18 cellular contexts compared by ENCODE assay signal in genomic region chr2:100655446-100655845, GRCh38.
DNase-seq lines count a peak whose midpoint lies in the region; ATAC-seq, FAIRE-seq and TF ChIP-seq lines count a peak whose summit lies in the region.
"Had no signal": no experiment of that assay in that cellular context is flagged by ENCODE, and none has a peak within 500 bp of the region (broad histone marks: within the 10 kb centered on the region; RNA-seq: fewer than 3 reads in every experiment).

No MANE protein-coding gene starts in this region.

- H3K27me3 Mint-ChIP-seq in CD4-positive, alpha-beta T cell: no peaks in the 10 kb centered on the region
- H3K27me3 Mint-ChIP-seq in naive thymus-derived CD4-positive, alpha-beta T cell: peaks cover 0 to 8% (median 0%) of the 10 kb centered on the region in 5 donors

- H3F3A ChIP-seq in PC-9 (ENCODE audit: insufficient read depth, low read depth): no peaks in the 10 kb centered on the region

- ATAC-seq in CD4-positive, alpha-beta T cell (ENCODE audit: poor library complexity): no peak
- no peak for ATAC-seq in naive thymus-derived CD4-positive, alpha-beta T cell
- ATAC-seq in pancreas: peak in 3 of 4 donors; percentile 4 to 21 (median 19)
- no peak for ATAC-seq in activated naive CD4-positive, alpha-beta T cell treated with anti-CD3 and anti-CD28 coated beads, Interleukin-2, amount 50 U/mL, for 72 hours
- no peak for ATAC-seq in GM21528 (IDR thresholded peaks at IDR 0.05; ENCODE audit: low FRiP score, unreplicated experiment)
- no peak for ATAC-seq in psoas muscle

- peaks cover 55% of the 10 kb centered on the region for H3K4me1 Mint-ChIP-seq in CD4-positive, alpha-beta T cell (ENCODE audit: low read depth)
- H3K4me1 Mint-ChIP-seq in naive thymus-derived CD4-positive, alpha-beta T cell: peaks cover 7 to 65% (median 47%) of the 10 kb centered on the region in 7 donors

- H3K9me2 ChIP-seq in PC-9 (ENCODE audit: insufficient read depth): no peaks in the 10 kb centered on the region

- POLR2A ChIA-PET in CD4-positive, alpha-beta T cell (lab: Charles Lee): interaction anchor here (1.1 kb wide), 1 partner anchor 11 kb away, joined by 3 read pairs; no protein-coding TSS in a partner anchor
- POLR2A ChIA-PET in PC-9 (lab: Charles Lee; ENCODE audit: unreplicated experiment): no interaction called here
- POLR2A ChIA-PET in naive thymus-derived CD4-positive, alpha-beta T cell (lab: Charles Lee): interaction anchor here (1.1 to 1.5 kb wide), 3 partner anchors 12 to 74 kb away, joined by 3 to 11 read pairs (median 4); no protein-coding TSS in a partner anchor

- no peak for DNase-seq in CD4-positive, alpha-beta T cell
- DNase-seq in PC-9 (no peak), pancreas (no peak), psoas muscle (no peak)
- DNase-seq in naive thymus-derived CD4-positive, alpha-beta T cell: no peak
- DNase-seq in activated naive CD4-positive, alpha-beta T cell treated with anti-CD3 and anti-CD28 coated beads, Interleukin-2, amount 50 U/mL, for 72 hours (ENCODE audit: low spot score in 2 of 2): no peak
- DNase-seq: ACHN; BE2C; C1 segment of cervical spinal cord; Caco-2; CD4-positive, CD25-positive, alpha-beta regulatory T cell; DMS79 treated with DMSO at 0.1 percent for 48 hours; GF-D8; GM23248 had no signal

- H3K4me1 ChIP-seq in PC-9 (replicated peaks; ENCODE audit: insufficient read depth): peaks cover 13% of the 10 kb centered on the region; the same call in 1 of the 2 replicates
- peaks cover 0 to 44% of the 10 kb centered on the region in 2 donors for H3K4me1 ChIP-seq in naive thymus-derived CD4-positive, alpha-beta T cell (ENCODE audit: control insufficient read depth in 2 of 2, insufficient read depth in 2 of 2, low read length in 2 of 2)
- H3K4me1 ChIP-seq in pancreas: peaks cover 0 to 8% (median 6%) of the 10 kb centered on the region in 3 donors
- H3K4me1 ChIP-seq in psoas muscle: no peaks in the 10 kb centered on the region
- H3K4me1 ChIP-seq: BE2C, Caco-2, HAP-1 had no signal

- FAIRE-seq in pancreas (lab: Jason Lieb, UNC): no peak
- FAIRE-seq: A204.1, D721Med had no signal

- no peaks in the 10 kb centered on the region for H3K27me3 ChIP-seq in CD4-positive, alpha-beta T cell (ENCODE audit: control insufficient read depth, insufficient read depth, low read length)
- H3K27me3 ChIP-seq in PC-9 (ENCODE audit: insufficient read depth, low read depth) (no peaks in the 10 kb centered on the region), pancreas (no peaks in the 10 kb centered on the region), psoas muscle (ENCODE audit: insufficient read depth in 3 of 3, low read length in 2 of 3) (no peaks in the 10 kb centered on the region)
- no peaks in the 10 kb centered on the region for H3K27me3 ChIP-seq in naive thymus-derived CD4-positive, alpha-beta T cell (ENCODE audit: control insufficient read depth in 2 of 2, insufficient read depth in 2 of 2, low read length in 2 of 2)
- H3K27me3 ChIP-seq: BE2C had no signal

- H3K4me3 Mint-ChIP-seq in CD4-positive, alpha-beta T cell: no peak overlapping the region
- H3K4me3 Mint-ChIP-seq in naive thymus-derived CD4-positive, alpha-beta T cell: peak overlapping the region in 1 of 10 donors; percentile 9
- H3K4me3 Mint-ChIP-seq: CD4-positive, CD25-positive, alpha-beta regulatory T cell had no signal

- intact Hi-C loops in CD4-positive, alpha-beta T cell (cut with DNase I, micrococcal nuclease): no loop called here
- intact Hi-C loops in PC-9 (cut with micrococcal nuclease; ENCODE audit: unreplicated experiment): no loop called here
- intact Hi-C loops in naive thymus-derived CD4-positive, alpha-beta T cell (cut with micrococcal nuclease): loop anchor here in 1 of 2 donors (5.0 kb wide), 1 partner anchor 43 kb away; no protein-coding TSS in a partner anchor
- intact Hi-C loops in pancreas (cut with DNase I): no loop called here
- intact Hi-C loops in psoas muscle (cut with DNase I): no loop called here

- no peaks in the 10 kb centered on the region for H4K20me1 ChIP-seq in PC-9 (ENCODE audit: insufficient read depth)

- H3K79me2 ChIP-seq in PC-9 (ENCODE audit: low read depth): no peaks in the 10 kb centered on the region

- CTCF ChIA-PET in CD4-positive, alpha-beta T cell (lab: Charles Lee): no interaction called here
- CTCF ChIA-PET in PC-9 (lab: Charles Lee): interaction anchor here (0.7 kb wide), 1 partner anchor 12 kb away, joined by 3 read pairs; no protein-coding TSS in a partner anchor
- CTCF ChIA-PET in naive thymus-derived CD4-positive, alpha-beta T cell (lab: Charles Lee): interaction anchor here (1.6 kb wide), 1 partner anchor 11 kb away, joined by 3 read pairs; no protein-coding TSS in a partner anchor

- no peaks in the 10 kb centered on the region for H3K9me3 ChIP-seq in CD4-positive, alpha-beta T cell (ENCODE audit: control insufficient read depth, low read length)
- H3K9me3 ChIP-seq in PC-9 (ENCODE audit: insufficient read depth, low read depth) (no peaks in the 10 kb centered on the region), pancreas (no peaks in the 10 kb centered on the region), psoas muscle (no peaks in the 10 kb centered on the region)
- H3K9me3 ChIP-seq in naive thymus-derived CD4-positive, alpha-beta T cell (ENCODE audit: control insufficient read depth in 2 of 3, low read length in 3 of 3): no peaks in the 10 kb centered on the region
- H3K9me3 ChIP-seq: BE2C, Caco-2, HAP-1 had no signal

- H3K27ac ChIP-seq in CD4-positive, alpha-beta T cell (ENCODE audit: low read depth, low read length): no peak overlapping the region
- no peak overlapping the region for H3K27ac ChIP-seq in PC-9
- H3K27ac ChIP-seq in naive thymus-derived CD4-positive, alpha-beta T cell (ENCODE audit: low read depth, low read length): no peak overlapping the region
- peak overlapping the region in 2 of 4 donors; percentile 16 to 34 for H3K27ac ChIP-seq in pancreas
- no peak overlapping the region for H3K27ac ChIP-seq in psoas muscle
- H3K27ac ChIP-seq: GM23248 had no signal

- H2AFZ ChIP-seq in PC-9: no peak overlapping the region
- H2AFZ ChIP-seq: GM23248 had no signal

- H3K36me3 ChIP-seq in PC-9 (ENCODE audit: low read depth) (no peaks in the 10 kb centered on the region), pancreas (no peaks in the 10 kb centered on the region), psoas muscle (ENCODE audit: insufficient read depth in 1 of 2, low read depth in 1 of 2) (no peaks in the 10 kb centered on the region)
- H3K36me3 ChIP-seq in naive thymus-derived CD4-positive, alpha-beta T cell (ENCODE audit: control insufficient read depth in 2 of 3, insufficient read depth in 3 of 3, low read length in 3 of 3): no peaks in the 10 kb centered on the region
- H3K36me3 ChIP-seq: BE2C, HAP-1 had no signal

- no peak overlapping the region for H3K4me3 ChIP-seq in PC-9
- H3K4me3 ChIP-seq in naive thymus-derived CD4-positive, alpha-beta T cell (ENCODE audit: low read length): no peak overlapping the region
- no peak overlapping the region for H3K4me3 ChIP-seq in pancreas
- H3K4me3 ChIP-seq in psoas muscle: no peak overlapping the region
- H3K4me3 ChIP-seq: GM23248, HAP-1 had no signal

- no TSS peak for BruUV-seq in PC-9 (replicated peaks; lab: Mats Ljungman, UMichigan)

- peaks cover 3% of the 10 kb centered on the region for H3K9me3 Mint-ChIP-seq in CD4-positive, alpha-beta T cell
- H3K9me3 Mint-ChIP-seq in naive thymus-derived CD4-positive, alpha-beta T cell: peaks cover 0 to 2% (median 0%) of the 10 kb centered on the region in 11 donors
- H3K9me3 Mint-ChIP-seq in activated naive CD4-positive, alpha-beta T cell treated with anti-CD3 and anti-CD28 coated beads, Interleukin-2, amount 50 U/mL, for 72 hours: no peaks in the 10 kb centered on the region
- H3K9me3 Mint-ChIP-seq: CD4-positive, CD25-positive, alpha-beta regulatory T cell had no signal

- 82 to 86% methylated on average over 5 of the region's 5 CpGs for WGBS in pancreas, 2 donors
- 70 to 77% (median 75%) methylated on average over 5 of the region's 5 CpGs for WGBS in psoas muscle, 3 donors

- H3K4me2 ChIP-seq in PC-9: peak overlapping the region; percentile 50

- no peaks in the 10 kb centered on the region for H3K36me3 Mint-ChIP-seq in CD4-positive, alpha-beta T cell (ENCODE audit: low read depth)
- no peaks in the 10 kb centered on the region for H3K36me3 Mint-ChIP-seq in naive thymus-derived CD4-positive, alpha-beta T cell
- no peaks in the 10 kb centered on the region for H3K36me3 Mint-ChIP-seq in activated naive CD4-positive, alpha-beta T cell treated with anti-CD3 and anti-CD28 coated beads, Interleukin-2, amount 50 U/mL, for 72 hours
- H3K36me3 Mint-ChIP-seq: CD4-positive, CD25-positive, alpha-beta regulatory T cell had no signal

- no peak for TF ChIP-seq CTCF in CD4-positive, alpha-beta T cell (IDR thresholded peaks at IDR 0.05)
- TF ChIP-seq CTCF in PC-9 (conservative IDR thresholded peaks at IDR 0.05) (no peak), pancreas (IDR thresholded peaks at IDR 0.05) (no peak), psoas muscle (IDR thresholded peaks at IDR 0.05) (no peak)

- H3K27ac Mint-ChIP-seq in CD4-positive, alpha-beta T cell: peak overlapping the region; percentile 93
- H3K27ac Mint-ChIP-seq in naive thymus-derived CD4-positive, alpha-beta T cell: peak overlapping the region in 7 of 9 donors; percentile 60 to 95 (median 81)
- H3K27ac Mint-ChIP-seq in activated naive CD4-positive, alpha-beta T cell treated with anti-CD3 and anti-CD28 coated beads, Interleukin-2, amount 50 U/mL, for 72 hours: no peak overlapping the region

Comparison
In these comparisons a context has a peak if more than half of its experiments do, and no peak if none do; other contexts are left out.
1. ATAC-seq: peak in pancreas (3 of 4); none in CD4-positive, alpha-beta T cell (single experiment), naive thymus-derived CD4-positive, alpha-beta T cell (single experiment), activated naive CD4-positive, alpha-beta T cell treated with anti-CD3 and anti-CD28 coated beads, Interleukin-2, amount 50 U/mL, for 72 hours (0 of 2), GM21528 (single experiment) and psoas muscle (0 of 4).
2. H3K27ac Mint-ChIP-seq: peak in CD4-positive, alpha-beta T cell (single experiment) and naive thymus-derived CD4-positive, alpha-beta T cell (7 of 9); none in activated naive CD4-positive, alpha-beta T cell treated with anti-CD3 and anti-CD28 coated beads, Interleukin-2, amount 50 U/mL, for 72 hours (0 of 2).